In genomic region chr2:143754732-143755131, GRCh38 we compare ENCODE assay signal across 28 cellular contexts.
"Had no signal": no experiment of that assay in that cellular context is flagged by ENCODE, and none has a peak within 500 bp of the region (broad histone marks: within the 10 kb centered on the region; RNA-seq: fewer than 3 reads in every experiment).

No MANE protein-coding gene starts in this region.

- H3K9me3 Mint-ChIP-seq: central memory CD8-positive, alpha-beta T cell; dendritic cell treated with granulocyte-macrophage colony-stimulating factor and Interleukin-4, amounts not matched to agents 40 ng/mL and 50 ng/mL, for 4 days; nephron; stimulated activated memory B cell treated with anti-CD40 and anti-IgM and Interleukin-4, amounts not matched to agents 10 μg/mL and 1 μg/mL and 100 μg/mL, for 72 hours; T-helper 2 cell treated with Interferon-gamma antibody and Interleukin-4, amounts not matched to agents 5 μg/mL and 100 μg/mL, for 36 hours had no signal

- H3K36me3 ChIP-seq: breast epithelium, left lung, lower lobe of right lung, pancreas, sigmoid colon had no signal

- H3K27ac Mint-ChIP-seq: activated CD4-positive, alpha-beta T cell treated with anti-CD3 and anti-CD28 coated beads for 36 hours; activated CD8-positive, alpha-beta memory T cell treated with anti-CD3 and anti-CD28 coated beads, Interleukin-2, amount 10 ng/mL, durations not matched to agents 7 days and 5 days; activated CD8-positive, alpha-beta T cell treated with anti-CD3 and anti-CD28 coated beads, Interleukin-2, amount 10 ng/mL, durations not matched to agents 7 days and 5 days; dendritic cell treated with granulocyte-macrophage colony-stimulating factor and Interleukin-4, amounts not matched to agents 40 ng/mL and 50 ng/mL, for 4 days; nephron; stimulated activated memory B cell treated with anti-CD40 and anti-IgM and Interleukin-4, amounts not matched to agents 10 μg/mL and 1 μg/mL and 100 μg/mL, for 72 hours; stimulated activated naive CD8-positive, alpha-beta T cell treated with anti-CD3 and anti-CD28 coated beads, Interleukin-15, amount 100 ng/mL, for 72 hours; T-helper 2 cell treated with Interferon-gamma antibody and Interleukin-4, amounts not matched to agents 5 μg/mL and 100 μg/mL, for 36 hours; type B pancreatic cell had no signal

- ATAC-seq: activated CD4-positive, alpha-beta T cell treated with anti-CD3 and anti-CD28 coated beads for 36 hours; activated CD8-positive, alpha-beta memory T cell treated with anti-CD3 and anti-CD28 coated beads, Interleukin-2, amount 10 ng/mL, durations not matched to agents 7 days and 5 days; activated CD8-positive, alpha-beta T cell treated with anti-CD3 and anti-CD28 coated beads, Interleukin-2, amount 10 ng/mL, durations not matched to agents 7 days and 5 days; left lung; lower lobe of right lung; pancreas; psoas muscle; stimulated activated memory B cell treated with anti-CD40 and anti-IgM and Interleukin-4, amounts not matched to agents 10 μg/mL and 1 μg/mL and 100 μg/mL, for 72 hours; stimulated activated naive CD8-positive, alpha-beta T cell treated with anti-CD3 and anti-CD28 coated beads, Interleukin-15, amount 100 ng/mL, for 72 hours had no signal

- H3K4me3 ChIP-seq: breast epithelium, left lung, lower lobe of right lung, pancreas, psoas muscle, sigmoid colon had no signal

- H3K4me3 Mint-ChIP-seq: activated CD4-positive, alpha-beta T cell treated with anti-CD3 and anti-CD28 coated beads for 36 hours; activated CD8-positive, alpha-beta memory T cell treated with anti-CD3 and anti-CD28 coated beads, Interleukin-2, amount 10 ng/mL, durations not matched to agents 7 days and 5 days; activated CD8-positive, alpha-beta T cell treated with anti-CD3 and anti-CD28 coated beads, Interleukin-2, amount 10 ng/mL, durations not matched to agents 7 days and 5 days; central memory CD8-positive, alpha-beta T cell; dendritic cell treated with granulocyte-macrophage colony-stimulating factor and Interleukin-4, amounts not matched to agents 40 ng/mL and 50 ng/mL, for 4 days; nephron; stimulated activated memory B cell treated with anti-CD40 and anti-IgM and Interleukin-4, amounts not matched to agents 10 μg/mL and 1 μg/mL and 100 μg/mL, for 72 hours; stimulated activated naive CD8-positive, alpha-beta T cell treated with anti-CD3 and anti-CD28 coated beads, Interleukin-15, amount 100 ng/mL, for 72 hours; T-helper 2 cell treated with Interferon-gamma antibody and Interleukin-4, amounts not matched to agents 5 μg/mL and 100 μg/mL, for 36 hours; type B pancreatic cell had no signal

- H3K27ac ChIP-seq: breast epithelium, left lung, lower lobe of right lung, pancreas, psoas muscle, sigmoid colon had no signal

- H3K4me1 ChIP-seq: breast epithelium, left lung, lower lobe of right lung, pancreas, psoas muscle, sigmoid colon had no signal

- H3K27me3 Mint-ChIP-seq: activated CD4-positive, alpha-beta T cell treated with anti-CD3 and anti-CD28 coated beads for 36 hours; activated CD8-positive, alpha-beta memory T cell treated with anti-CD3 and anti-CD28 coated beads, Interleukin-2, amount 10 ng/mL, durations not matched to agents 7 days and 5 days; central memory CD8-positive, alpha-beta T cell; dendritic cell treated with granulocyte-macrophage colony-stimulating factor and Interleukin-4, amounts not matched to agents 40 ng/mL and 50 ng/mL, for 4 days; stimulated activated memory B cell treated with anti-CD40 and anti-IgM and Interleukin-4, amounts not matched to agents 10 μg/mL and 1 μg/mL and 100 μg/mL, for 72 hours; stimulated activated naive CD8-positive, alpha-beta T cell treated with anti-CD3 and anti-CD28 coated beads, Interleukin-15, amount 100 ng/mL, for 72 hours; type B pancreatic cell had no signal

- H3K27me3 ChIP-seq: breast epithelium, left lung, pancreas, sigmoid colon had no signal

- H3K9me3 ChIP-seq: breast epithelium, left lung, lower lobe of right lung, pancreas, psoas muscle, sigmoid colon had no signal

- H3K36me3 Mint-ChIP-seq: type B pancreatic cell had no signal

- DNase-seq: activated CD4-positive, alpha-beta T cell treated with anti-CD3 and anti-CD28 coated beads for 36 hours; activated CD4-positive, CD25-positive, alpha-beta regulatory T cell; activated CD8-positive, alpha-beta memory T cell treated with anti-CD3 and anti-CD28 coated beads, Interleukin-2, amount 10 ng/mL, durations not matched to agents 7 days and 5 days; activated CD8-positive, alpha-beta T cell treated with anti-CD3 and anti-CD28 coated beads, Interleukin-2, amount 10 ng/mL, durations not matched to agents 7 days and 5 days; activated naive CD4-positive, alpha-beta T cell treated with Interleukin-2 at 50 U/mL for 16 hours; activated T-cell treated with anti-CD3 and anti-CD28 coated beads, Interleukin-2, amount 50 U/mL, for 48 hours; amniotic stem cell; effector CD8-positive, alpha-beta T cell; left lung; lower lobe of right lung; mesenchymal stem cell; pancreas; psoas muscle; sigmoid colon; small intestine; stimulated activated CD4-positive, alpha-beta T cell treated with anti-CD3 and anti-CD28 coated beads, Interleukin-4, amount 100 ng/mL, for 24 hours; stimulated activated naive CD8-positive, alpha-beta T cell treated with anti-CD3 and anti-CD28 coated beads, Interleukin-15, amount 100 ng/mL, for 72 hours; substantia nigra; T-helper 1 cell had no signal

- FAIRE-seq: frontal cortex, islet of Langerhans, pancreas, small intestine had no signal

- H3K4me1 Mint-ChIP-seq: activated CD4-positive, alpha-beta T cell treated with anti-CD3 and anti-CD28 coated beads for 36 hours; activated CD8-positive, alpha-beta memory T cell treated with anti-CD3 and anti-CD28 coated beads, Interleukin-2, amount 10 ng/mL, durations not matched to agents 7 days and 5 days; stimulated activated memory B cell treated with anti-CD40 and anti-IgM and Interleukin-4, amounts not matched to agents 10 μg/mL and 1 μg/mL and 100 μg/mL, for 72 hours; stimulated activated naive CD8-positive, alpha-beta T cell treated with anti-CD3 and anti-CD28 coated beads, Interleukin-15, amount 100 ng/mL, for 72 hours had no signal
